In genomic region chr5:65172486-65173129, GRCh38 we compare ENCODE assay signal across 8 cellular contexts.
DNase-seq lines count a peak whose midpoint lies in the region; ATAC-seq and TF ChIP-seq lines count a peak whose summit lies in the region.

No MANE protein-coding gene starts in this region.

- CTCF ChIA-PET in AG04450 (lab: Charles Lee) = no interaction called here

- no peaks in the 10 kb centered on the region for H3K36me3 ChIP-seq in H7 (replicated peaks; ENCODE audit: control insufficient read depth, insufficient read depth, low read length)

- POLR2A ChIA-PET in AG04450 (lab: Yijun Ruan, JAX) = no interaction called here

- no peaks in the 10 kb centered on the region for H3K27me3 ChIP-seq in AG04450 (ENCODE audit: control insufficient read depth, insufficient read depth, low read length)
- H3K27me3 ChIP-seq in H7 (ENCODE audit: control insufficient read depth, insufficient read depth, low read length) = no peaks in the 10 kb centered on the region

- ATAC-seq in GM19455 (IDR thresholded peaks at IDR 0.05; ENCODE audit: unreplicated experiment) = peak; percentile 91
- ATAC-seq in HG03521 (IDR thresholded peaks at IDR 0.05; ENCODE audit: unreplicated experiment) = peak; percentile 99

- TF ChIP-seq CTCF in AG04450 (IDR thresholded peaks at IDR 0.05; ENCODE audit: low read depth, low read length) (no peak), epithelial cell of esophagus (IDR thresholded peaks at IDR 0.05; ENCODE audit: insufficient read depth, low read depth, low read length, missing control alignments) (no peak), coronary artery (IDR thresholded peaks at IDR 0.05) (no peak)

- H3K9me3 ChIP-seq in AG04450 (ENCODE audit: control insufficient read depth, insufficient read depth, low read length) = no peaks in the 10 kb centered on the region; the same call in 1 of the 2 replicates

- DNase-seq in AG04450 (ENCODE audit: low read depth, low spot score) (no peak), epithelial cell of esophagus (ENCODE audit: low read depth) (peak; percentile 90), NCI-H146 (lab: John Stamatoyannopoulos, UW) (no peak), coronary artery (ENCODE audit: low spot score) (no peak), H7 (no peak)
- DNase-seq in central memory CD4-positive, alpha-beta T cell = no peak

- peak overlapping the region; percentile 25 for H3K27ac ChIP-seq in AG04450 (ENCODE audit: low read depth, low read length)
- H3K27ac ChIP-seq in coronary artery = no peak overlapping the region

- H3K4me3 ChIP-seq in AG04450 (ENCODE audit: low read depth, low read length) (no peak overlapping the region), epithelial cell of esophagus (ENCODE audit: low read length) (no peak overlapping the region), coronary artery (no peak overlapping the region), H7 (ENCODE audit: insufficient read depth, low read depth, low read length) (no peak overlapping the region)
